ENCODE assay signal across 21 cellular contexts in the genomic region with DNA sequence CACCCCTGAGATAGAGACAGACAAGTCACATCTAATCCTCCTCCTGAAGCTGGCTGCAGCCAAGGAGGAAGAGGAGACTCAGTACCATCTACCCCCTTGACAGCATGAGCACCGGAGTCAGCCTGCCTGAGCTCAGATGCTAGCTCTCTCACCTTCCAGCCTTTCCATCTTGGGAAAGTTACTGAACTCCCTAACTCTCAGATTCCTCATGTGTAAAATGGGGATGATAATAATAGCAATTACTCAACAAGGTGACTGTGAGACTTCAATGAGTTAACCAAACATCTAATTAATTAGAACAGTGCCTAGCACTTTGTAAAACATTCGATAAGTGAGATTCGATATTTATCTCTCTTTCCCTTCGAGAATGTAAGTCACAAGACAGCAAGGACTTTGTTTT.
"Had no signal": no experiment of that assay in that cellular context is flagged by ENCODE, and none has a peak within 500 bp of the region (broad histone marks: within the 10 kb centered on the region; RNA-seq: fewer than 3 reads in every experiment).

No MANE protein-coding gene starts in this region.

- ATAC-seq: left lung, right cardiac atrium, T-helper 17 cell had no signal

- H3K27me3 ChIP-seq: cardiac muscle cell, colonic mucosa, left lung, tibial nerve, vagina had no signal

- H3K9me3 ChIP-seq: colonic mucosa, left lung, tibial nerve, vagina had no signal

- H3K27me3 Mint-ChIP-seq: activated B cell treated with CpG ODN at 0.5 μM for 24 hours, T-helper 17 cell had no signal

- H3K27ac Mint-ChIP-seq: activated B cell treated with CpG ODN at 0.5 μM for 24 hours; activated T-helper 1 cell treated with anti-CD3 and anti-CD28 coated beads, Interleukin-12 subunit alpha, Interleukin-12 subunit beta, Interleukin-2, Interleukin-4 antibody, amounts not matched to agents 30 ng/mL and 10 ng/mL and 1 ng/mL, durations not matched to agents 14 hours and 24 hours and 36 hours; nephron had no signal

- H3K36me3 ChIP-seq: cardiac muscle cell, colonic mucosa, left lung, tibial nerve, vagina had no signal

- H3K4me3 ChIP-seq: cardiac muscle cell, colonic mucosa, left lung, tibial nerve, vagina had no signal

- DNase-seq: activated B cell treated with CpG ODN at 0.5 μM for 24 hours; activated CD4-positive, alpha-beta T cell treated with anti-CD3 and anti-CD28 coated beads for 48 hours; activated CD8-positive, alpha-beta memory T cell treated with anti-CD3 and anti-CD28 coated beads, Interleukin-2, amount 50 U/mL, for 48 hours; activated naive CD4-positive, alpha-beta T cell; effector CD4-positive, alpha-beta T cell; foreskin fibroblast; hippocampal formation; left lung; occipital lobe; right cardiac atrium; small intestine; stimulated activated CD4-positive, alpha-beta T cell treated with anti-CD3 and anti-CD28 coated beads, Interleukin-4, amount 100 ng/mL, for 24 hours; stimulated activated naive CD4-positive, alpha-beta T cell treated with Interleukin-2 at 50 U/mL for 16 hours; substantia nigra; T-helper 17 cell had no signal

- H3K9me3 Mint-ChIP-seq: activated B cell treated with CpG ODN at 0.5 μM for 24 hours; activated T-helper 1 cell treated with anti-CD3 and anti-CD28 coated beads, Interleukin-12 subunit alpha, Interleukin-12 subunit beta, Interleukin-2, Interleukin-4 antibody, amounts not matched to agents 30 ng/mL and 10 ng/mL and 1 ng/mL, durations not matched to agents 14 hours and 24 hours and 36 hours; nephron had no signal

- H3K27ac ChIP-seq: cardiac muscle cell, colonic mucosa, left lung, tibial nerve, vagina had no signal

- H3K4me3 Mint-ChIP-seq: activated B cell treated with CpG ODN at 0.5 μM for 24 hours; activated T-helper 1 cell treated with anti-CD3 and anti-CD28 coated beads, Interleukin-12 subunit alpha, Interleukin-12 subunit beta, Interleukin-2, Interleukin-4 antibody, amounts not matched to agents 30 ng/mL and 10 ng/mL and 1 ng/mL, durations not matched to agents 14 hours and 24 hours and 36 hours; nephron; T-helper 17 cell had no signal
